Comparison of ENCODE assay signal across 10 cellular contexts in genomic region chr13:20489185-20489820, GRCh38. TPM values are rescaled to one million over a fixed set of nuclear protein-coding genes. Genes with fewer than 3 reads are reported as not detected.
DNase-seq lines count a peak whose midpoint lies in the region; FAIRE-seq and TF ChIP-seq lines count a peak whose summit lies in the region.
"Had no signal": no experiment of that assay in that cellular context is flagged by ENCODE, and none has a peak within 500 bp of the region (broad histone marks: within the 10 kb centered on the region; RNA-seq: fewer than 3 reads in every experiment).

No MANE protein-coding gene starts in this region.

- FAIRE-seq in GM12891 (lab: Jason Lieb, UNC): no peak

- H3K9me3 Mint-ChIP-seq in glutamatergic neuron (ENCODE audit: unreplicated experiment) (no peaks in the 10 kb centered on the region), endothelial cell (ENCODE audit: unreplicated experiment) (no peaks in the 10 kb centered on the region)
- H3K9me3 Mint-ChIP-seq: neural crest cell had no signal

- CTCF ChIA-PET in HEK293 (lab: Yijun Ruan, JAX): interaction anchor here (0.7 to 2.7 kb wide), 8 partner anchors 113 to 436 kb away, joined by 3 to 16 read pairs (median 4); no protein-coding TSS in a partner anchor

- H3K9me3 ChIP-seq in HEK293 (ENCODE audit: control insufficient read depth, insufficient read depth, low read depth, low read length) (no peaks in the 10 kb centered on the region), right atrium auricular region (no peaks in the 10 kb centered on the region)
- H3K9me3 ChIP-seq: colonic mucosa had no signal

- peak; percentile 30 for DNase-seq in GM03348 (ENCODE audit: low spot score)
- DNase-seq in RKO (ENCODE audit: low spot score): peak; percentile 40
- no peak for DNase-seq in right atrium auricular region (ENCODE audit: low spot score)
- no peak for DNase-seq in GM12891 (ENCODE audit: insufficient read length, low spot score)
- DNase-seq in glutamatergic neuron: no peak
- DNase-seq in endothelial cell (ENCODE audit: low spot score): no peak
- no peak for DNase-seq in AG08396 (ENCODE audit: low spot score)
- DNase-seq: colonic mucosa had no signal

- no peak for TF ChIP-seq CTCF in HEK293 (tag by site-specific recombination; IDR thresholded peaks at IDR 0.05)
- TF ChIP-seq CTCF in right atrium auricular region (IDR thresholded peaks at IDR 0.05): peak; percentile 17 to 49
- TF ChIP-seq CTCF in glutamatergic neuron (IDR thresholded peaks at IDR 0.05; ENCODE audit: partially characterized antibody, unreplicated experiment): no peak
- no peak for TF ChIP-seq CTCF in endothelial cell (IDR thresholded peaks at IDR 0.05; ENCODE audit: unreplicated experiment)

- no peaks in the 10 kb centered on the region for H3K4me1 ChIP-seq in HEK293 (ENCODE audit: control insufficient read depth, insufficient read depth, low read length)
- H3K4me1 ChIP-seq in right atrium auricular region: no peaks in the 10 kb centered on the region
- H3K4me1 ChIP-seq: colonic mucosa had no signal

- no peaks in the 10 kb centered on the region for H3K4me1 Mint-ChIP-seq in glutamatergic neuron (ENCODE audit: low read depth, unreplicated experiment)
- H3K4me1 Mint-ChIP-seq in endothelial cell (ENCODE audit: unreplicated experiment): no peaks in the 10 kb centered on the region
- H3K4me1 Mint-ChIP-seq: neural crest cell had no signal

- H3K4me3 Mint-ChIP-seq in glutamatergic neuron (ENCODE audit: unreplicated experiment) (no peak overlapping the region), endothelial cell (ENCODE audit: unreplicated experiment) (no peak overlapping the region)
- H3K4me3 Mint-ChIP-seq: neural crest cell had no signal

- H3K27me3 ChIP-seq in right atrium auricular region: no peaks in the 10 kb centered on the region
- H3K27me3 ChIP-seq: colonic mucosa had no signal

- H3K4me3 ChIP-seq in HEK293 (ENCODE audit: low read depth, low read length): no peak overlapping the region
- H3K4me3 ChIP-seq in right atrium auricular region: no peak overlapping the region
- H3K4me3 ChIP-seq: colonic mucosa had no signal

- POLR2A ChIA-PET in HEK293 (lab: Yijun Ruan, JAX): no interaction called here

- H3K36me3 Mint-ChIP-seq in glutamatergic neuron (ENCODE audit: unreplicated experiment) (no peaks in the 10 kb centered on the region), endothelial cell (ENCODE audit: low read depth, unreplicated experiment) (no peaks in the 10 kb centered on the region)

- TF ChIP-seq POLR2A in GM12891 (IDR thresholded peaks at IDR 0.05; ENCODE audit: low read depth, low read length): no peak

- no peaks in the 10 kb centered on the region for H3K36me3 ChIP-seq in HEK293 (ENCODE audit: control insufficient read depth in 2 of 2, insufficient read depth in 1 of 2, low read length in 2 of 2)
- H3K36me3 ChIP-seq in right atrium auricular region: no peaks in the 10 kb centered on the region
- H3K36me3 ChIP-seq: colonic mucosa had no signal

- no peaks in the 10 kb centered on the region for H3K27me3 Mint-ChIP-seq in glutamatergic neuron (ENCODE audit: unreplicated experiment)
- H3K27me3 Mint-ChIP-seq in endothelial cell (ENCODE audit: unreplicated experiment): peaks cover 8% of the 10 kb centered on the region

- H3K27ac ChIP-seq in HEK293 (ENCODE audit: extremely low read depth, low read depth, low read length) (no peak overlapping the region), right atrium auricular region (no peak overlapping the region)
- H3K27ac ChIP-seq: colonic mucosa had no signal

- H3K27ac Mint-ChIP-seq in glutamatergic neuron (ENCODE audit: unreplicated experiment) (no peak overlapping the region), endothelial cell (ENCODE audit: unreplicated experiment) (no peak overlapping the region)

TF ChIP-seq in HEK293, 187 proteins besides CTCF, POLR2A, EP300 and RAD21:
- TF ChIP-seq ZNF416 (tag by site-specific recombination; IDR thresholded peaks at IDR 0.05) (no peak), ZNF654 (tag by site-specific recombination; IDR thresholded peaks at IDR 0.05; ENCODE audit: low read depth) (peak; percentile 20; the same call in 1 of the 2 replicates), ZNF274 (IDR thresholded peaks at IDR 0.05; ENCODE audit: low read length) (no peak), ZNF274 (tag by site-specific recombination; IDR thresholded peaks at IDR 0.05; ENCODE audit: borderline replicate concordance) (no peak)

TF ChIP-seq in GM12891, 5 proteins besides CTCF, POLR2A, EP300 and RAD21:
- TF ChIP-seq SPI1 (IDR thresholded peaks at IDR 0.05; ENCODE audit: low read depth, low read length) (no peak), POU2F2 (IDR thresholded peaks at IDR 0.05; ENCODE audit: low read depth, low read length) (no peak), PAX5 (IDR thresholded peaks at IDR 0.05; ENCODE audit: insufficient read depth, low read length, severe bottlenecking) (no peak), TAF1 (IDR thresholded peaks at IDR 0.05; ENCODE audit: low read depth, low read length) (no peak), POLR2AphosphoS5 (IDR thresholded peaks at IDR 0.05; ENCODE audit: low read depth, low read length) (no peak)

RNA-seq across cellular contexts. Expression of gene CRYL1, which starts 36.4 kb away (rescaled TPM):
- total RNA-seq in right atrium auricular region (10 to 100 TPM; 26.5 to 27.9 TPM), glutamatergic neuron (ENCODE audit: unreplicated experiment) (1.1 TPM), endothelial cell (ENCODE audit: unreplicated experiment) (4.8 TPM)
- 29.6 TPM for polyA plus RNA-seq in GM12891 (2012; ENCODE audit: low read depth, missing spikeins)

Comparison
In these comparisons a context has a peak if more than half of its experiments do, and no peak if none do; other contexts are left out.
1. DNase-seq: peak in GM03348 (single experiment) and RKO (single experiment); none in right atrium auricular region (single experiment), GM12891 (single experiment), glutamatergic neuron (single experiment), endothelial cell (single experiment) and AG08396 (single experiment).
2. CTCF ChIP-seq: peak in right atrium auricular region (2 of 2); none in HEK293 (single experiment), glutamatergic neuron (single experiment) and endothelial cell (single experiment).